ENCODE assay signal across 8 cellular contexts in the genomic region with DNA sequence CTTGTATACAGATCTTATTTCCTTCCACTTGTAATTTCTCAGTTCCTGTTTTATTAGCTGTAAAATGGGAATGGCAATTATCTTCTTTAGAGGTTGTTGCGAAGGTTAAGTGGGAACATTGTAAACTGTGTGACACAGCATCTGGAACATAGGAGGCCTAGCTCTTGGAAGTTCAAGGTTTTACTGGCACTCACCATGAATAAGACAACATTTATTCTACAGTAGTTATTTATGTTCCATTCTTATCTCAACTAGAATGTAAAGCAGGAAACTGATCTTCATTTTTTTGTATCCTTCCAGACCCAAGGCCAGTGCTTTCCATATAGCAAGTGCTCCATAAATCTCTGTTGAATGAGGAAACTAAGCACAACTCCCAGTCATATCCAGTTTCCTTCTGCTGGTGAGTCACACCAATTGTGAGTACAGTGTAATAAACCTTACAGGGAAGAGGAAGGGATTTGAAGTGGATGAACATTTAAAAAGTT. TPM values are rescaled to one million over a fixed set of nuclear protein-coding genes. Genes with fewer than 3 reads are reported as not detected.
A peak's percentile ranks its signal among the peaks of the same experiment; 100 is the strongest.
DNase-seq lines count a peak whose midpoint lies in the region; ATAC-seq lines count a peak whose summit lies in the region.

No MANE protein-coding gene starts in this region.

- H3K36me3 Mint-ChIP-seq in stimulated activated naive CD8-positive, alpha-beta T cell treated with anti-CD3 and anti-CD28 coated beads, Interleukin-15, Interleukin-2, amounts not matched to agents 100 ng/mL and 50 ng/mL, for 24 hours (ENCODE audit: low read depth) = peaks cover 46% of the 10 kb centered on the region

- no peak for DNase-seq in stimulated activated naive CD8-positive, alpha-beta T cell treated with anti-CD3 and anti-CD28 coated beads, Interleukin-15, Interleukin-2, amounts not matched to agents 100 U/mL and 50 U/mL, for 24 hours
- no peak for DNase-seq in SK-N-MC (ENCODE audit: low read depth, low spot score)
- DNase-seq in fibroblast of gingiva (ENCODE audit: low read depth) = peak; percentile 68
- DNase-seq in amygdala (lab: John Stamatoyannopoulos, UW) = no peak
- DNase-seq in posterior vena cava (ENCODE audit: low spot score) = no peak

- H3K27ac Mint-ChIP-seq in stimulated activated naive CD8-positive, alpha-beta T cell treated with anti-CD3 and anti-CD28 coated beads, Interleukin-15, Interleukin-2, amounts not matched to agents 100 ng/mL and 50 ng/mL, for 24 hours = peak overlapping the region; percentile 88

- H3K27me3 Mint-ChIP-seq in stimulated activated naive CD8-positive, alpha-beta T cell treated with anti-CD3 and anti-CD28 coated beads, Interleukin-15, Interleukin-2, amounts not matched to agents 100 ng/mL and 50 ng/mL, for 24 hours = no peaks in the 10 kb centered on the region

- no peak for ATAC-seq in stimulated activated naive CD8-positive, alpha-beta T cell treated with anti-CD3 and anti-CD28 coated beads, Interleukin-15, Interleukin-2, amounts not matched to agents 100 U/mL and 50 U/mL, for 24 hours
- no peak for ATAC-seq in GM21529 (IDR thresholded peaks at IDR 0.05; ENCODE audit: unreplicated experiment)

- H3K4me1 ChIP-seq in rectal smooth muscle tissue (ENCODE audit: control insufficient read depth, insufficient read depth, low read length) = peaks cover 15% of the 10 kb centered on the region

- intact Hi-C loops in posterior vena cava (cut with DNase I) = no loop called here

- no peak overlapping the region for H3K27ac ChIP-seq in SK-N-MC
- no peak overlapping the region for H3K27ac ChIP-seq in rectal smooth muscle tissue (ENCODE audit: low read depth, low read length)

- H3K9me3 Mint-ChIP-seq in stimulated activated naive CD8-positive, alpha-beta T cell treated with anti-CD3 and anti-CD28 coated beads, Interleukin-15, Interleukin-2, amounts not matched to agents 100 ng/mL and 50 ng/mL, for 24 hours = no peaks in the 10 kb centered on the region

- peaks cover 14% of the 10 kb centered on the region for H3K36me3 ChIP-seq in SK-N-MC (ENCODE audit: insufficient read depth, low read length)
- peaks cover 10% of the 10 kb centered on the region for H3K36me3 ChIP-seq in rectal smooth muscle tissue (ENCODE audit: control insufficient read depth, insufficient read depth, low read length)

- H3K4me3 ChIP-seq in SK-N-MC = peak overlapping the region; percentile 95
- peak overlapping the region; percentile 91 for H3K4me3 ChIP-seq in rectal smooth muscle tissue (ENCODE audit: low read length)

- H3K9me3 ChIP-seq in SK-N-MC (ENCODE audit: low read depth, low read length) = no peaks in the 10 kb centered on the region

- H3K9ac ChIP-seq in SK-N-MC (ENCODE audit: insufficient read length) = peak overlapping the region; percentile 89
- H3K9ac ChIP-seq in rectal smooth muscle tissue (ENCODE audit: low read length) = no peak overlapping the region

- H3K4me1 Mint-ChIP-seq in stimulated activated naive CD8-positive, alpha-beta T cell treated with anti-CD3 and anti-CD28 coated beads, Interleukin-15, Interleukin-2, amounts not matched to agents 100 ng/mL and 50 ng/mL, for 24 hours (ENCODE audit: low read depth) = peaks cover 60% of the 10 kb centered on the region

- no peaks in the 10 kb centered on the region for H3K27me3 ChIP-seq in rectal smooth muscle tissue (ENCODE audit: control insufficient read depth, insufficient read depth, low read length)

- H3K4me3 Mint-ChIP-seq in stimulated activated naive CD8-positive, alpha-beta T cell treated with anti-CD3 and anti-CD28 coated beads, Interleukin-15, Interleukin-2, amounts not matched to agents 100 ng/mL and 50 ng/mL, for 24 hours = peak overlapping the region; percentile 89

RNA-seq across cellular contexts. Expression of gene BCL10, which starts 1.4 kb away (rescaled TPM):
- total RNA-seq in posterior vena cava = 10 to 100 TPM; 17.0 to 22.1 TPM

RNA-seq across cellular contexts. Expression of gene C1orf52, which starts 15.5 kb away (rescaled TPM):
- 10 to 100 TPM; 17.5 to 22.9 TPM for total RNA-seq in posterior vena cava
